Comparison of ENCODE assay signal across 7 cellular contexts in genomic region chr6:167699141-167700036, GRCh38.
DNase-seq lines count a peak whose midpoint lies in the region; ATAC-seq lines count a peak whose summit lies in the region.

No MANE protein-coding gene starts in this region.

- H3K36me3 Mint-ChIP-seq in natural killer cell treated with Interleukin-12 subunit alpha and Interleukin-12 subunit beta and Interleukin-15 and Interleukin-18, amount 100 ng/mL, for 72 hours: peaks cover 7% of the 10 kb centered on the region

- H3K9me3 ChIP-seq in duodenal mucosa (ENCODE audit: control insufficient read depth in 1 of 2, low read length in 2 of 2) (no peaks in the 10 kb centered on the region), thymus (ENCODE audit: control insufficient read depth) (no peaks in the 10 kb centered on the region)

- H3K36me3 ChIP-seq in duodenal mucosa (ENCODE audit: control insufficient read depth in 1 of 2, insufficient read depth in 2 of 2, low read length in 2 of 2) (no peaks in the 10 kb centered on the region), thymus (ENCODE audit: control insufficient read depth, insufficient read depth) (no peaks in the 10 kb centered on the region)

- ATAC-seq in GM19395 (IDR thresholded peaks at IDR 0.05; ENCODE audit: unreplicated experiment) (peak; percentile 92), HG03432 (IDR thresholded peaks at IDR 0.05; ENCODE audit: unreplicated experiment) (peak; percentile 96)
- ATAC-seq in natural killer cell treated with Interleukin-12 subunit alpha and Interleukin-12 subunit beta and Interleukin-15 and Interleukin-18, amount 100 ng/mL, for 72 hours: peak; percentile 90 to 94

- H3K27me3 ChIP-seq in duodenal mucosa (ENCODE audit: control insufficient read depth in 1 of 2, insufficient read depth in 2 of 2, low read length in 2 of 2) (no peaks in the 10 kb centered on the region), thymus (ENCODE audit: control insufficient read depth, insufficient read depth) (peaks cover 6% of the 10 kb centered on the region)

- DNase-seq in activated CD4-positive, CD25-positive, alpha-beta regulatory T cell treated with anti-CD3 and anti-CD28 coated beads, Interleukin-2, amount 50 U/mL, for 72 hours: peak; percentile 38
- DNase-seq in natural killer cell treated with Interleukin-12 subunit alpha and Interleukin-12 subunit beta and Interleukin-15 and Interleukin-18, amount 100 ng/mL, for 72 hours (ENCODE audit: low spot score): peak; percentile 81
- DNase-seq in NCI-H510A treated with DMSO at 0.1 percent for 48 hours (lab: John Stamatoyannopoulos, UW): no peak

- peak overlapping the region; percentile 76 for H3K4me3 Mint-ChIP-seq in natural killer cell treated with Interleukin-12 subunit alpha and Interleukin-12 subunit beta and Interleukin-15 and Interleukin-18, amount 100 ng/mL, for 72 hours

- peaks cover 22 to 30% of the 10 kb centered on the region in 2 donors for H3K27me3 Mint-ChIP-seq in natural killer cell treated with Interleukin-12 subunit alpha and Interleukin-12 subunit beta and Interleukin-15 and Interleukin-18, amount 100 ng/mL, for 72 hours

- H3K9me3 Mint-ChIP-seq in natural killer cell treated with Interleukin-12 subunit alpha and Interleukin-12 subunit beta and Interleukin-15 and Interleukin-18, amount 100 ng/mL, for 72 hours: no peaks in the 10 kb centered on the region

- H3K4me1 ChIP-seq in duodenal mucosa (ENCODE audit: control insufficient read depth in 1 of 2, insufficient read depth in 2 of 2, low read length in 2 of 2) (peaks cover 5 to 7% of the 10 kb centered on the region in 2 donors), thymus (ENCODE audit: control insufficient read depth, insufficient read depth, low read length) (no peaks in the 10 kb centered on the region)

- H3K4me1 Mint-ChIP-seq in natural killer cell treated with Interleukin-12 subunit alpha and Interleukin-12 subunit beta and Interleukin-15 and Interleukin-18, amount 100 ng/mL, for 72 hours (ENCODE audit: low read depth in 2 of 2): peaks cover 20 to 30% of the 10 kb centered on the region in 2 donors

- peak overlapping the region; percentile 91 to 99 for H3K27ac Mint-ChIP-seq in natural killer cell treated with Interleukin-12 subunit alpha and Interleukin-12 subunit beta and Interleukin-15 and Interleukin-18, amount 100 ng/mL, for 72 hours

- H3K9ac ChIP-seq in duodenal mucosa (ENCODE audit: low read depth in 1 of 2, low read length in 2 of 2): peak overlapping the region in 1 of 2 donors; percentile 11

- WGBS in thymus: 13% methylated on average over 21 of the region's 21 CpGs

- H3K27ac ChIP-seq in duodenal mucosa (ENCODE audit: low read depth, low read length) (no peak overlapping the region), thymus (ENCODE audit: low read depth) (peak overlapping the region; percentile 74)

- H3K4me3 ChIP-seq in duodenal mucosa (ENCODE audit: low read depth in 1 of 2, low read length in 2 of 2) (peak overlapping the region; percentile 25 to 39), thymus (ENCODE audit: low read length) (peak overlapping the region; percentile 24)
